ENCODE assay signal across 11 cellular contexts in genomic region chr1:32743380-32744062, GRCh38. TPM values are rescaled to one million over a fixed set of nuclear protein-coding genes. Genes with fewer than 3 reads are reported as not detected.
DNase-seq lines count a peak whose midpoint lies in the region; ATAC-seq, FAIRE-seq and TF ChIP-seq lines count a peak whose summit lies in the region.
"Had no signal": no experiment of that assay in that cellular context is flagged by ENCODE, and none has a peak within 500 bp of the region (broad histone marks: within the 10 kb centered on the region; RNA-seq: fewer than 3 reads in every experiment).

No MANE protein-coding gene starts in this region.

- H3K36me3 ChIP-seq in MG63: no peaks in the 10 kb centered on the region
- H3K36me3 ChIP-seq in mucosa of stomach (ENCODE audit: control insufficient read depth, insufficient read depth, low read length): no peaks in the 10 kb centered on the region
- H3K36me3 ChIP-seq: BE2C had no signal

- H3K4me2 ChIP-seq in A549: peak overlapping the region; percentile 92
- H3K4me2 ChIP-seq: KMS-11 had no signal

- peaks cover 33% of the 10 kb centered on the region for H3K4me1 ChIP-seq in A549
- H3K4me1 ChIP-seq in mucosa of stomach (ENCODE audit: control insufficient read depth, insufficient read depth, low read length): peaks cover 52% of the 10 kb centered on the region
- H3K4me1 ChIP-seq: BE2C had no signal

- POLR2A ChIA-PET in A549 (lab: Yijun Ruan, JAX): no interaction called here
- POLR2A ChIA-PET in HEK293T (lab: Yijun Ruan, JAX): interaction anchor here (0.8 to 1.7 kb wide), 2 partner anchors 11 to 29 kb away, joined by 3 to 5 read pairs; no protein-coding TSS in a partner anchor

- no peaks in the 10 kb centered on the region for H3K9me3 Mint-ChIP-seq in endothelial cell (ENCODE audit: unreplicated experiment)

- CTCF ChIA-PET in A549 (lab: Yijun Ruan, JAX) (interaction anchor here (1.0 to 2.2 kb wide), 7 partner anchors 13 to 45 kb away, joined by 3 to 25 read pairs (median 7); no protein-coding TSS in a partner anchor), HEK293T (lab: Yijun Ruan, JAX) (interaction anchor here (1.3 kb wide), 2 partner anchors 29 to 31 kb away, joined by 3 to 9 read pairs; no protein-coding TSS in a partner anchor)

- H3K27ac ChIP-seq in A549: peak overlapping the region; percentile 90 to 100
- H3K27ac ChIP-seq: KMS-11 had no signal

- no peak for TF ChIP-seq EP300 in A549 (IDR thresholded peaks at IDR 0.05)

- peaks cover 6% of the 10 kb centered on the region for H3K27me3 Mint-ChIP-seq in endothelial cell (ENCODE audit: unreplicated experiment)

- H3K4me3 Mint-ChIP-seq in endothelial cell (ENCODE audit: unreplicated experiment): peak overlapping the region; percentile 91

- WGBS in A549 (ENCODE audit: missing lambda C conversion rate): 18% methylated on average over 4 of the region's 5 CpGs

- DNase-seq in A549 (ENCODE audit: low read depth in 1 of 2, low spot score in 1 of 2): no peak
- DNase-seq in MG63: peak; percentile 31
- no peak for DNase-seq in endothelial cell (ENCODE audit: low spot score)
- no peak for DNase-seq in NCI-H748 treated with DMSO at 0.1 percent for 48 hours (lab: John Stamatoyannopoulos, UW)
- no peak for DNase-seq in ureter (ENCODE audit: low spot score)
- DNase-seq in HEK293T (ENCODE audit: extremely low spot score): no peak
- DNase-seq: BE2C had no signal

- no peaks in the 10 kb centered on the region for H3K9me3 ChIP-seq in A549
- H3K9me3 ChIP-seq in MG63: no peaks in the 10 kb centered on the region
- H3K9me3 ChIP-seq in mucosa of stomach (ENCODE audit: control insufficient read depth, low read length): no peaks in the 10 kb centered on the region
- H3K9me3 ChIP-seq: BE2C had no signal

- TF ChIP-seq CTCF in A549 (IDR thresholded peaks at IDR 0.05) (no peak), endothelial cell (IDR thresholded peaks at IDR 0.05; ENCODE audit: unreplicated experiment) (no peak)

- no peak for TF ChIP-seq POLR2A in A549 (IDR thresholded peaks at IDR 0.05; ENCODE audit: low read length)

- H3K4me3 ChIP-seq in A549 (peak overlapping the region; percentile 82), MG63 (no peak overlapping the region), mucosa of stomach (ENCODE audit: low read length) (peak overlapping the region; percentile 17)

- peaks cover 12% of the 10 kb centered on the region for H3K4me1 Mint-ChIP-seq in endothelial cell (ENCODE audit: unreplicated experiment)

- TF ChIP-seq RAD21 in A549 (conservative IDR thresholded peaks at IDR 0.05 in 1 of 2, IDR thresholded peaks at IDR 0.05 in 1 of 2): no peak

- peaks cover 13% of the 10 kb centered on the region for H3K36me3 Mint-ChIP-seq in endothelial cell (ENCODE audit: low read depth, unreplicated experiment)

- peak overlapping the region; percentile 93 for H3K9ac ChIP-seq in mucosa of stomach (ENCODE audit: low read length)
- H3K9ac ChIP-seq: KMS-11 had no signal

- peak overlapping the region; percentile 64 for H3K27ac Mint-ChIP-seq in endothelial cell (ENCODE audit: unreplicated experiment)

- ATAC-seq in A549 (peak in 1 of 2 experiments; percentile 15; a peak in 2 of 6 replicates), GM19023 (IDR thresholded peaks at IDR 0.05; ENCODE audit: unreplicated experiment) (no peak)

- FAIRE-seq in A549 (lab: Jason Lieb, UNC): no peak
- FAIRE-seq: GM18507 had no signal

- H3K27me3 ChIP-seq in MG63 (no peaks in the 10 kb centered on the region), mucosa of stomach (ENCODE audit: control insufficient read depth, insufficient read depth, low read length) (no peaks in the 10 kb centered on the region)
- H3K27me3 ChIP-seq: BE2C had no signal

TF ChIP-seq in A549, 52 proteins besides CTCF, POLR2A, EP300 and RAD21:
- TF ChIP-seq HOXA7 (CRISPR knock-in tag; IDR thresholded peaks at IDR 0.05) (no peak), SMC3 (IDR thresholded peaks at IDR 0.05) (no peak), FOSB (CRISPR knock-in tag; IDR thresholded peaks at IDR 0.05) (no peak), MAFK (IDR thresholded peaks at IDR 0.05; ENCODE audit: partially characterized antibody) (no peak)
- TF ChIP-seq, protein P1, sequence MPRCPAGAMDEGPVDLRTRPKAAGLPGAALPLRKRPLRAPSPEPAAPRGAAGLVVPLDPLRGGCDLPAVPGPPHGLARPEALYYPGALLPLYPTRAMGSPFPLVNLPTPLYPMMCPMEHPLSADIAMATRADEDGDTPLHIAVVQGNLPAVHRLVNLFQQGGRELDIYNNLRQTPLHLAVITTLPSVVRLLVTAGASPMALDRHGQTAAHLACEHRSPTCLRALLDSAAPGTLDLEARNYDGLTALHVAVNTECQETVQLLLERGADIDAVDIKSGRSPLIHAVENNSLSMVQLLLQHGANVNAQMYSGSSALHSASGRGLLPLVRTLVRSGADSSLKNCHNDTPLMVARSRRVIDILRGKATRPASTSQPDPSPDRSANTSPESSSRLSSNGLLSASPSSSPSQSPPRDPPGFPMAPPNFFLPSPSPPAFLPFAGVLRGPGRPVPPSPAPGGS (IDR thresholded peaks at IDR 0.05): no peak
- TF ChIP-seq, protein P2, sequence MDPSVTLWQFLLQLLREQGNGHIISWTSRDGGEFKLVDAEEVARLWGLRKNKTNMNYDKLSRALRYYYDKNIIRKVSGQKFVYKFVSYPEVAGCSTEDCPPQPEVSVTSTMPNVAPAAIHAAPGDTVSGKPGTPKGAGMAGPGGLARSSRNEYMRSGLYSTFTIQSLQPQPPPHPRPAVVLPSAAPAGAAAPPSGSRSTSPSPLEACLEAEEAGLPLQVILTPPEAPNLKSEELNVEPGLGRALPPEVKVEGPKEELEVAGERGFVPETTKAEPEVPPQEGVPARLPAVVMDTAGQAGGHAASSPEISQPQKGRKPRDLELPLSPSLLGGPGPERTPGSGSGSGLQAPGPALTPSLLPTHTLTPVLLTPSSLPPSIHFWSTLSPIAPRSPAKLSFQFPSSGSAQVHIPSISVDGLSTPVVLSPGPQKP (IDR thresholded peaks at IDR 0.05; ENCODE audit: low read depth, low read length): no peak

TF ChIP-seq in HEK293T, 16 proteins besides CTCF, POLR2A, EP300 and RAD21:
- TF ChIP-seq LEF1 (IDR thresholded peaks at IDR 0.05; ENCODE audit: borderline replicate concordance): no peak

RNA-seq across cellular contexts. Expression of gene SYNC, which starts 41.0 kb away (rescaled TPM):
- polyA plus RNA-seq in A549 (2011; rRNA removed) (5.5 and 7.7 TPM in 2 replicates), A549 (2017; fragmentation: RNase III; extraction: RNeasy Plus Mini Kit Qiagen cat#74134 plus additional on column Dnase treatment) (10.0 to 12.0 TPM (median 11.6 TPM) in 3 replicates)
- polyA plus RNA-seq in A549 (2012; cell fraction: cytosol; rRNA removed): 2.8 TPM in 2 replicates
- 1.5 and 4.2 TPM in 2 replicates for polyA plus RNA-seq in A549 (2012; cell fraction: nucleus; rRNA removed)
- 4.1 and 5.0 TPM in 2 replicates for polyA minus RNA-seq in A549 (2011; rRNA and poly(A)+ RNA removed)
- total RNA-seq in MG63 (2014; rRNA removed; shearing (Covaris generic); ENCODE audit: low replicate concordance): 50.0 and 51.2 TPM in 2 replicates
- total RNA-seq in endothelial cell (ENCODE audit: unreplicated experiment) (0.49 TPM), ureter (6.4 TPM)
